8 cellular contexts compared by ENCODE assay signal in the genomic region with DNA sequence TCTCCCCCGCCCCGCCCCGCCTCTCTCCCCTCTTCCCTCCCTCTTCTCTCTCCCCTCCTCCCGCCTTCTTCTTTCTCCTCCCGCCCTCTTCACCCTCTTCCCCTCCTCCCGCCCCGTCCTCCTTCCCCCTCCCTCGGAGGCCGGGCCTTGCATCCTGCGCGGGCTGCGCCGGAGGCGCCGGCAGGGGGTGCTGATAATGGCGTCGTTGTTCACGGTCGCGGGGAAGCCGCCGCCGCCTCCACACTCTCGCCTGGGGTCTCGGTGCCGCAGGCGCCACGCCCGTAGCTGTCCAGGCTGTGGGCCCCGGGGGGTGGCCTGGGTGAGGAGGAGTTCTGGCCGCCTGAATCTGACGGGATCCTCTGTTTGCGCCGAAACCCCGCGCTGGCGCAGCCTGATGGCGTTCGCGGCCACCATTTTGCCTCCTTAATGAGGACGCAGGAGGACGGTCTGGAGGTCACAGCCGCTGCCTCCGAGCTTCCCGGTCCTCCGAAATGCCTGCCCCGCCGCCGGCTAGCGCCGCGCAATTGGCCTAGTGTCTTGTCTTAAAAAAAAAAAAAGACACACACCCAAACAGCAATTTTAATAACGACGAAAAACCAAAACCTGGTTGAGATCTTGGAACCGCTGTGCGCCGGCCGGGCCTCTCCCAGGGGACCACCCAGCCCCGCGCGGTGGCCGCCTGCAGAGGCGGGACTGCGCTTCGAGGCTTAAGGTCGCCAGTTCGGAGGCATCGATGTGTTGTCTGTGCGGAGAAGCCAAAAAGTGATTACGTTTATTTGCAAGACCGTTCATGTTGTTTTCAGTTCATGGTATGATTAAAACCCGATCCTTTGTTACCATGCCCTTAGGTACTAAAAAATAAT.
DNase-seq lines count a peak whose midpoint lies in the region; ATAC-seq and TF ChIP-seq lines count a peak whose summit lies in the region.

No MANE protein-coding gene starts in this region.

- H3K4me3 Mint-ChIP-seq in CD4-positive, alpha-beta memory T cell, result peak overlapping the region; percentile 87 to 98 (median 94)

- peaks cover 0 to 13% of the 10 kb centered on the region in 2 donors for H3K36me3 Mint-ChIP-seq in CD4-positive, alpha-beta memory T cell

- CTCF ChIA-PET in CD4-positive, alpha-beta memory T cell (lab: Charles Lee; ENCODE audit: partially characterized antibody), result interaction anchor here (0.8 to 4.3 kb wide), 10 partner anchors 14 to 319 kb away, joined by 3 to 30 read pairs (median 4); a partner anchor contains a TSS

- peak in 1 of 3 donors; percentile 33 for TF ChIP-seq CTCF in lower leg skin (IDR thresholded peaks at IDR 0.05)

- peak overlapping the region; percentile 95 to 99 (median 99) for H3K27ac Mint-ChIP-seq in CD4-positive, alpha-beta memory T cell

- peaks cover 12 to 31% (median 18%) of the 10 kb centered on the region in 4 donors for H3K4me1 Mint-ChIP-seq in CD4-positive, alpha-beta memory T cell

- no peaks in the 10 kb centered on the region for H3K27me3 Mint-ChIP-seq in CD4-positive, alpha-beta memory T cell

- TF ChIP-seq POLR2A in lower leg skin (IDR thresholded peaks at IDR 0.05), result no peak

- H3K27ac ChIP-seq in CD4-positive, alpha-beta memory T cell (ENCODE audit: low read depth, low read length), result peak overlapping the region; percentile 100

- H3K9me3 Mint-ChIP-seq in CD4-positive, alpha-beta memory T cell, result peaks cover 0 to 5% (median 0%) of the 10 kb centered on the region in 8 donors

- H3K36me3 ChIP-seq in CD4-positive, alpha-beta memory T cell (ENCODE audit: insufficient read depth, low read length), result no peaks in the 10 kb centered on the region

- peaks cover 20% of the 10 kb centered on the region for H3K4me1 ChIP-seq in CD4-positive, alpha-beta memory T cell (ENCODE audit: insufficient read depth, low read length)

- intact Hi-C loops in CD4-positive, alpha-beta memory T cell (cut with micrococcal nuclease), result loop anchor here (1.0 to 5.0 kb wide), 11 partner anchors 52 to 1960 kb away; a partner anchor contains a TSS
- intact Hi-C loops in lower leg skin (cut with DNase I; ENCODE audit: low total_unique reads), result no loop called here

- H3K4me3 ChIP-seq in CD4-positive, alpha-beta memory T cell (ENCODE audit: low read length in 2 of 2), result peak overlapping the region; percentile 85 to 95
- H3K4me3 ChIP-seq in lower leg skin (ENCODE audit: low read depth, poor library complexity, severe bottlenecking), result peak overlapping the region; percentile 31

- no peaks in the 10 kb centered on the region for H3K9me3 ChIP-seq in CD4-positive, alpha-beta memory T cell (ENCODE audit: control insufficient read depth in 1 of 2, low read length in 2 of 2)

- WGBS in lower leg skin, 2 donors, result 0 to 1% methylated on average over 37 to 43 of the region's 72 CpGs

- DNase-seq in CD4-positive, alpha-beta memory T cell, result peak; percentile 95 to 97 (median 96)
- DNase-seq in NCI-H748 treated with DMSO at 0.1 percent for 48 hours (lab: John Stamatoyannopoulos, UW), result peak; percentile 72
- peak; percentile 91 to 93 for DNase-seq in activated CD4-positive, alpha-beta T cell treated with anti-CD3 and anti-CD28 coated beads, Interleukin-2, amount 50 U/mL, for 4 hours
- peak; percentile 87 to 96 for DNase-seq in dermis microvascular lymphatic vessel endothelial cell (ENCODE audit: low read depth in 2 of 2)
- DNase-seq in lower leg skin (ENCODE audit: low spot score in 2 of 2), result peak; percentile 93 to 98
- DNase-seq in stimulated activated CD4-positive, alpha-beta T cell treated with anti-CD3 and anti-CD28 coated beads, Interleukin-4, amount 100 ng/mL, for 4 hours, result peak; percentile 88 to 92

- POLR2A ChIA-PET in CD4-positive, alpha-beta memory T cell (lab: Charles Lee; ENCODE audit: partially characterized antibody), result interaction anchor here (0.8 to 9.3 kb wide), 18 partner anchors 11 to 1716 kb away, joined by 3 to 356 read pairs (median 5); a partner anchor contains a TSS

- peak; percentile 71 for ATAC-seq in GM19438 (IDR thresholded peaks at IDR 0.05; ENCODE audit: low read depth, unreplicated experiment)
- ATAC-seq in HG03571 (IDR thresholded peaks at IDR 0.05; ENCODE audit: unreplicated experiment), result peak; percentile 62

- H3K27me3 ChIP-seq in CD4-positive, alpha-beta memory T cell (ENCODE audit: insufficient read depth, low read length), result no peaks in the 10 kb centered on the region

Comparison
In these comparisons a context has a peak if more than half of its experiments do, and no peak if none do; other contexts are left out.
1. Peak in every context shown above with its lines: DNase-seq, ATAC-seq, H3K4me3 ChIP-seq and H3K27ac ChIP-seq.